9 cellular contexts compared by ENCODE assay signal in the genomic region with DNA sequence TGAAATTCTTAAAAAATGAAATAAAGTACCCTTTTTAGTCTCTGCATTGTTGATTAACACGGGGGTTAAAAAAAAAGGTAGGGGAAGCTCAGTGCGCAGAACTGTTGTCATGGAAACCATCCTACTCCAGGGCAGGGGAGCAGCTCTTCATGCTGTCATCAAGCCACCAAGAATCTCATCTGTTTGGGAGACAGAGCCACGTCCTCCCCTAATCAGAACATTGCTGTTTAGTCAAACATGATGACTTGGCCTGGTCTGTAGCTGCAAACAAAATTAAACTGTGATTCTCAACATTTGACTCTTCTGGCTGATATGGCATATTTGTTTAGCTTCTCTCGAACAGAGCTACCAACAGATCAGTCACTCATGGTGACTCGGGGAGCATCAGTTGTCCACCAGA.
DNase-seq lines count a peak whose midpoint lies in the region; ATAC-seq, FAIRE-seq and TF ChIP-seq lines count a peak whose summit lies in the region.
"Had no signal": no experiment of that assay in that cellular context is flagged by ENCODE, and none has a peak within 500 bp of the region (broad histone marks: within the 10 kb centered on the region; RNA-seq: fewer than 3 reads in every experiment).

No MANE protein-coding gene starts in this region.

- H3K4me1 ChIP-seq in right lobe of liver, result peaks cover 0 to 54% (median 20%) of the 10 kb centered on the region in 4 donors
- peaks cover 5 to 18% of the 10 kb centered on the region in 2 donors for H3K4me1 ChIP-seq in uterus

- no peaks in the 10 kb centered on the region for H3K9me3 Mint-ChIP-seq in activated naive CD4-positive, alpha-beta T cell treated with anti-CD3 and anti-CD28 coated beads, Interleukin-2, amount 50 U/mL, for 24 hours

- no peaks in the 10 kb centered on the region for H3K27me3 Mint-ChIP-seq in activated naive CD4-positive, alpha-beta T cell treated with anti-CD3 and anti-CD28 coated beads, Interleukin-2, amount 50 U/mL, for 24 hours

- H3K9me3 ChIP-seq in right lobe of liver (no peaks in the 10 kb centered on the region), uterus (no peaks in the 10 kb centered on the region)

- 20% methylated on average over 5 of the region's 5 CpGs for WGBS in right lobe of liver (ENCODE audit: insufficient coverage, low coverage, low lambda C conversion rate, missing lambda C conversion rate)

- TF ChIP-seq POLR2A in right lobe of liver (IDR thresholded peaks at IDR 0.05) (no peak), uterus (IDR thresholded peaks at IDR 0.05) (no peak)

- H3K36me3 Mint-ChIP-seq in activated naive CD4-positive, alpha-beta T cell treated with anti-CD3 and anti-CD28 coated beads, Interleukin-2, amount 50 U/mL, for 24 hours, result peaks cover 6% of the 10 kb centered on the region

- peak; percentile 45 for DNase-seq in stimulated activated CD4-positive, alpha-beta T cell treated with anti-CD3 and anti-CD28 coated beads, Interleukin-1b, Interleukin-23, amount 100 ng/mL, for 48 hours
- no peak for DNase-seq in stimulated activated CD4-positive, alpha-beta T cell treated with anti-CD3 and anti-CD28 coated beads, Interleukin-2, amount 100 ng/mL, for 48 hours
- DNase-seq in right lobe of liver, result no peak
- DNase-seq in uterus, result no peak
- no peak for DNase-seq in SHP77 treated with DMSO at 0.1 percent for 48 hours (lab: John Stamatoyannopoulos, UW)
- DNase-seq in urothelium cell line (ENCODE audit: low spot score), result no peak
- no peak for DNase-seq in HuH-7 (ENCODE audit: low spot score)

- peaks cover 29% of the 10 kb centered on the region for H3K4me1 Mint-ChIP-seq in activated naive CD4-positive, alpha-beta T cell treated with anti-CD3 and anti-CD28 coated beads, Interleukin-2, amount 50 U/mL, for 24 hours

- no peak overlapping the region for H3K4me3 Mint-ChIP-seq in activated naive CD4-positive, alpha-beta T cell treated with anti-CD3 and anti-CD28 coated beads, Interleukin-2, amount 50 U/mL, for 24 hours

- TF ChIP-seq CTCF in right lobe of liver (IDR thresholded peaks at IDR 0.05), result no peak
- TF ChIP-seq CTCF in uterus (IDR thresholded peaks at IDR 0.05), result no peak

- H3K27me3 ChIP-seq in right lobe of liver, result no peaks in the 10 kb centered on the region
- no peaks in the 10 kb centered on the region for H3K27me3 ChIP-seq in uterus

- H3K36me3 ChIP-seq in right lobe of liver (peaks cover 0 to 8% (median under 1%) of the 10 kb centered on the region in 4 donors), uterus (no peaks in the 10 kb centered on the region)

- peak; percentile 35 to 61 (median 48) for ATAC-seq in right lobe of liver
- ATAC-seq: Right ventricle myocardium inferior had no signal

- H3K27ac ChIP-seq in right lobe of liver, result peak overlapping the region in 1 of 3 donors; percentile 6
- peak overlapping the region; percentile 50 to 85 for H3K27ac ChIP-seq in uterus

- H3K4me3 ChIP-seq in right lobe of liver (no peak overlapping the region), uterus (no peak overlapping the region)

- FAIRE-seq in urothelium cell line (lab: Jason Lieb, UNC), result no peak

- peak overlapping the region; percentile 90 for H3K27ac Mint-ChIP-seq in activated naive CD4-positive, alpha-beta T cell treated with anti-CD3 and anti-CD28 coated beads, Interleukin-2, amount 50 U/mL, for 24 hours

- intact Hi-C loops in right lobe of liver (cut with DNase I) (no loop called here), uterus (cut with DNase I; ENCODE audit: low total_unique reads) (no loop called here)
